25 cellular contexts compared by ENCODE assay signal in the genomic region with DNA sequence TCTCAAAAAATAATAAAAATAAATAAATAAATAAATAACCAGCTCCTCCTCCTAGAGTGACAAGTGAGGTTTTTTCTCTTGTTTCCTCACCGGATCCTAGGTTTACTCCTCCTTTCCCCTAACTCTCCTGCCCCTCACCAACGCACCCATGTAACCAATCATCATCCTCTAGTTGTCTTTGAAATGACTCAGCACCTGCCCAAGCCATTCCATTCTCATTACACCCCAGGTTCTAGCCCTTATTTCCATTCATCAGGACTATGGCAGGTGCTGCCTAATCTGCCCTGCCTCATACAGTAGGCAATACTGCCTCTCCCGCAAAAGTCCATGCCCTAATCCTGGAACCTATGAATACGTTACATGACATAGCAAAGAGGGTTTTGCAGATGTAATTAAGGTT.
"Had no signal": no experiment of that assay in that cellular context is flagged by ENCODE, and none has a peak within 500 bp of the region (broad histone marks: within the 10 kb centered on the region; RNA-seq: fewer than 3 reads in every experiment).

No MANE protein-coding gene starts in this region.

- H3K9me3 ChIP-seq: mucosa of descending colon, pancreas, prostate gland, testis, thyroid gland, transverse colon, upper lobe of left lung had no signal

- H3K4me3 ChIP-seq: left ventricle myocardium inferior, lung, mucosa of descending colon, pancreas, prostate gland, skin epidermis, stomach, testis, thyroid gland, transverse colon, upper lobe of left lung had no signal

- H3K27ac ChIP-seq: left ventricle myocardium inferior, pancreas, prostate gland, skin epidermis, stomach, testis, thyroid gland, transverse colon, upper lobe of left lung had no signal

- H3K4me1 ChIP-seq: pancreas, prostate gland, testis, thyroid gland had no signal

- ATAC-seq: mucosa of descending colon; naive thymus-derived CD4-positive, alpha-beta T cell; natural killer cell treated with Interleukin-12 subunit alpha and Interleukin-12 subunit beta and Interleukin-15 and Interleukin-18, amount 100 ng/mL, for 72 hours; pancreas; right cardiac atrium; sciatic nerve; stimulated activated naive B cell treated with anti-CD40 and anti-IgM and Interleukin-4, amounts not matched to agents 10 μg/mL and 1 μg/mL and 100 μg/mL, for 72 hours; stimulated activated naive CD8-positive, alpha-beta T cell treated with anti-CD3 and anti-CD28 coated beads, Interleukin-15, Interleukin-2, amounts not matched to agents 100 U/mL and 50 U/mL, for 24 hours had no signal

- H3K27me3 ChIP-seq: pancreas, testis, thyroid gland, upper lobe of left lung had no signal

- DNase-seq: hypothalamus; islet precursor cell; left ventricle myocardium inferior; midbrain; mucosa of descending colon; naive thymus-derived CD4-positive, alpha-beta T cell; retina; stimulated activated CD4-positive, alpha-beta T cell treated with anti-CD3 and anti-CD28 coated beads, Interleukin-12 subunit alpha, Interleukin-12 subunit beta, amount 100 ng/mL, for 4 hours; stimulated activated CD4-positive, alpha-beta T cell treated with anti-CD3 and anti-CD28 coated beads, Interleukin-15, amount 100 ng/mL, for 24 hours; stimulated activated CD4-positive, alpha-beta T cell treated with anti-CD3 and anti-CD28 coated beads, Interleukin-2, amount 100 ng/mL, for 24 hours; stimulated activated CD4-positive, alpha-beta T cell treated with anti-CD3 and anti-CD28 coated beads, Interleukin-4, amount 100 ng/mL, for 1 hour; stimulated activated naive B cell treated with anti-CD40 and anti-IgM and Interleukin-4, amounts not matched to agents 10 μg/mL and 1 μg/mL and 100 μg/mL, for 72 hours; stimulated activated naive CD8-positive, alpha-beta T cell treated with anti-CD3 and anti-CD28 coated beads, Interleukin-15, Interleukin-2, amounts not matched to agents 100 U/mL and 50 U/mL, for 24 hours; stomach; testis; thyroid gland; transverse colon; upper lobe of left lung had no signal

- H3K36me3 ChIP-seq: left ventricle myocardium inferior, pancreas, prostate gland, stomach, thyroid gland, transverse colon, upper lobe of left lung had no signal
